ENCODE assay signal across 19 cellular contexts in the genomic region with DNA sequence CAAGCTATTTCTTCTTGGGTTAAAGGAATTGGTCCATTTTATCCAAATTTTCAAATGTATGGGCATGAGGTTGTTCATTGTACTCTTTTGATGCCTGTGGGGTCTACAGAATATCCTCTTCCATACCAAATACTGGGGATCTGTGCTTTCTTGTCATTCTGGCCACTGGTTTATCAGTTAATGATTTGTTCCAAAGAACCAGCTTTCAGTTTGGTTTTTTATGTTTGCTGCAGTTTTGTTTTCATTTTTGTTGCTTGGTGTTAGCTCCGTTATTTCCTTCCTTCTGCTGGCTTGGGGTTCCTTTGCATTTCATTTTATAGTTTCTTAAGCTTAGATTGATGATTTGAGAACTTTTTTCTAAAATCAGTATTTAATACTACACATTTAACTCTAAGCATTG. TPM values are rescaled to one million over a fixed set of nuclear protein-coding genes. Genes with fewer than 3 reads are reported as not detected.
DNase-seq lines count a peak whose midpoint lies in the region; ATAC-seq, FAIRE-seq and TF ChIP-seq lines count a peak whose summit lies in the region.
"Had no signal": no experiment of that assay in that cellular context is flagged by ENCODE, and none has a peak within 500 bp of the region (broad histone marks: within the 10 kb centered on the region; RNA-seq: fewer than 3 reads in every experiment).

No MANE protein-coding gene starts in this region.

- H3K27ac ChIP-seq in GM12878 (ENCODE audit: control insufficient read depth, insufficient read depth) = no peak overlapping the region
- H3K27ac ChIP-seq: Peyer's patch had no signal

- no peak overlapping the region for H2AFZ ChIP-seq in GM12878 (ENCODE audit: control insufficient read depth, low read depth, low read length)

- peaks cover 17% of the 10 kb centered on the region for H3K4me1 Mint-ChIP-seq in stimulated activated naive CD8-positive, alpha-beta T cell treated with anti-CD3 and anti-CD28 coated beads, Interleukin-15, Interleukin-2, amounts not matched to agents 100 ng/mL and 50 ng/mL, for 24 hours (ENCODE audit: low read depth)
- peaks cover 13% of the 10 kb centered on the region for H3K4me1 Mint-ChIP-seq in T-helper 2 cell treated with Interferon-gamma antibody and Interleukin-4, amounts not matched to agents 5 μg/mL and 100 μg/mL, for 36 hours (ENCODE audit: low read depth)

- POLR2A ChIA-PET in GM12878 (lab: Charles Lee) = no interaction called here

- no peaks in the 10 kb centered on the region for H3K79me2 ChIP-seq in GM12878 (ENCODE audit: control insufficient read depth, insufficient read depth, low read length)

- peaks cover 0 to 8% of the 10 kb centered on the region in 2 experiments; a peak in 3 of 4 replicates for H3K36me3 ChIP-seq in GM12878 (ENCODE audit: control insufficient read depth in 2 of 2, insufficient read depth in 2 of 2, low read length in 1 of 2)
- H3K36me3 ChIP-seq: BE2C had no signal

- in situ Hi-C loops in GM12878 (cut with MboI) = no loop called here

- H3K36me3 Mint-ChIP-seq in stimulated activated naive CD8-positive, alpha-beta T cell treated with anti-CD3 and anti-CD28 coated beads, Interleukin-15, Interleukin-2, amounts not matched to agents 100 ng/mL and 50 ng/mL, for 24 hours (ENCODE audit: low read depth) = peaks cover 36% of the 10 kb centered on the region
- peaks cover 42% of the 10 kb centered on the region for H3K36me3 Mint-ChIP-seq in T-helper 2 cell treated with Interferon-gamma antibody and Interleukin-4, amounts not matched to agents 5 μg/mL and 100 μg/mL, for 36 hours (ENCODE audit: low read depth)

- no peak overlapping the region for H3K4me2 ChIP-seq in GM12878 (ENCODE audit: control insufficient read depth, insufficient read depth)

- H3K4me3 ChIP-seq in GM12878 = no peak overlapping the region
- H3K4me3 ChIP-seq: HAP-1, Peyer's patch had no signal

- no peaks in the 10 kb centered on the region; the same call in 2 of the 3 replicates for H3K9me3 ChIP-seq in GM12878 (replicated peaks; ENCODE audit: control insufficient read depth, insufficient read depth, low read length)
- H3K9me3 ChIP-seq: BE2C, HAP-1, Peyer's patch had no signal

- H3K27me3 Mint-ChIP-seq in stimulated activated naive CD8-positive, alpha-beta T cell treated with anti-CD3 and anti-CD28 coated beads, Interleukin-15, Interleukin-2, amounts not matched to agents 100 ng/mL and 50 ng/mL, for 24 hours = no peaks in the 10 kb centered on the region
- no peaks in the 10 kb centered on the region for H3K27me3 Mint-ChIP-seq in T-helper 2 cell treated with Interferon-gamma antibody and Interleukin-4, amounts not matched to agents 5 μg/mL and 100 μg/mL, for 36 hours (ENCODE audit: low read depth)
- H3K27me3 Mint-ChIP-seq: CD8-positive, alpha-beta memory T cell; IgD-negative memory B cell had no signal

- H3K4me3 Mint-ChIP-seq in stimulated activated naive CD8-positive, alpha-beta T cell treated with anti-CD3 and anti-CD28 coated beads, Interleukin-15, Interleukin-2, amounts not matched to agents 100 ng/mL and 50 ng/mL, for 24 hours = no peak overlapping the region
- H3K4me3 Mint-ChIP-seq in T-helper 2 cell treated with Interferon-gamma antibody and Interleukin-4, amounts not matched to agents 5 μg/mL and 100 μg/mL, for 36 hours = peak overlapping the region; percentile 47
- H3K4me3 Mint-ChIP-seq: CD8-positive, alpha-beta memory T cell; IgD-negative memory B cell had no signal

- H3K27me3 ChIP-seq in GM12878 (replicated peaks in 1 of 2; ENCODE audit: control insufficient read depth in 2 of 2, insufficient read depth in 2 of 2, low read length in 1 of 2) = no peaks in the 10 kb centered on the region
- H3K27me3 ChIP-seq: BE2C, Peyer's patch had no signal

- CTCF ChIA-PET in GM12878 (lab: Yijun Ruan, JAX) = interaction anchor here (1.4 kb wide), 1 partner anchor 57 kb away, joined by 3 read pairs; no protein-coding TSS in a partner anchor

- SMC1A ChIA-PET in GM12878 (lab: Charles Lee; ENCODE audit: uncharacterized antibody, unreplicated experiment) = interaction anchor here (0.8 to 1.6 kb wide), 3 partner anchors 39 to 65 kb away, joined by 3 to 4 read pairs (median 3); no protein-coding TSS in a partner anchor

- no peak for TF ChIP-seq EP300 in GM12878 (IDR thresholded peaks at IDR 0.05; ENCODE audit: borderline replicate concordance in 1 of 2, control insufficient read depth in 1 of 2, low read depth in 2 of 2, low read length in 2 of 2)

- RAD21 ChIA-PET in GM12878 (lab: Charles Lee; ENCODE audit: unreplicated experiment) = interaction anchor here (0.9 kb wide), 1 partner anchor 15 kb away, joined by 4 read pairs; no protein-coding TSS in a partner anchor

- 88% methylated on average over 1 of the region's 1 CpG for WGBS in GM12878 (ENCODE audit: insufficient coverage, insufficient replicate concordance, low lambda C conversion rate, missing lambda C conversion rate)

- H3K4me1 ChIP-seq in GM12878 (ENCODE audit: control insufficient read depth, insufficient read depth, low read length) = peaks cover 3% of the 10 kb centered on the region; the same call in 1 of the 2 replicates
- H3K4me1 ChIP-seq: BE2C, HAP-1, Peyer's patch had no signal

- no peaks in the 10 kb centered on the region for H4K20me1 ChIP-seq in GM12878 (ENCODE audit: control insufficient read depth, insufficient read depth)

- no peak for DNase-seq in stimulated activated naive CD8-positive, alpha-beta T cell treated with anti-CD3 and anti-CD28 coated beads, Interleukin-15, Interleukin-2, amounts not matched to agents 100 U/mL and 50 U/mL, for 24 hours
- DNase-seq in T-helper 2 cell treated with Interferon-gamma antibody and Interleukin-4, amounts not matched to agents 5 μg/mL and 100 μg/mL, for 36 hours (ENCODE audit: low spot score) = no peak
- DNase-seq in GM12878 (ENCODE audit: low read depth, low spot score) = no peak
- no peak for DNase-seq in SKM-1 treated with dmso at 0.1 percent for 144 hours (lab: John Stamatoyannopoulos, UW; ENCODE audit: unreplicated experiment)
- DNase-seq: BE2C; CD8-positive, alpha-beta memory T cell; GF-D8; NCI-H1930; NCI-H2171 treated with DMSO at 0.1 percent for 48 hours; NCI-H510A; SHP77 had no signal

- no peak for TF ChIP-seq RAD21 in GM12878 (IDR thresholded peaks at IDR 0.05; ENCODE audit: insufficient read depth, low read depth, low read length)

- ATAC-seq in stimulated activated naive CD8-positive, alpha-beta T cell treated with anti-CD3 and anti-CD28 coated beads, Interleukin-15, Interleukin-2, amounts not matched to agents 100 U/mL and 50 U/mL, for 24 hours = no peak
- ATAC-seq in GM12878 = peak; percentile 36; the same call in 2 of the 3 replicates
- ATAC-seq in HG03442 (IDR thresholded peaks at IDR 0.05; ENCODE audit: unreplicated experiment) = no peak
- no peak for ATAC-seq in GM18858 (IDR thresholded peaks at IDR 0.05; ENCODE audit: unreplicated experiment)

- intact Hi-C loops in GM12878 (cut with micrococcal nuclease; ENCODE audit: unreplicated experiment) = no loop called here

- TF ChIP-seq CTCF in GM12878 (IDR thresholded peaks at IDR 0.05 in 2 of 3, conservative IDR thresholded peaks at IDR 0.05 in 1 of 3; ENCODE audit: control insufficient read depth in 2 of 3, extremely low read depth in 1 of 3, insufficient read depth in 1 of 3, low read depth in 3 of 3, low read length in 3 of 3) = no peak

- peak overlapping the region; percentile 54 for H3K27ac Mint-ChIP-seq in stimulated activated naive CD8-positive, alpha-beta T cell treated with anti-CD3 and anti-CD28 coated beads, Interleukin-15, Interleukin-2, amounts not matched to agents 100 ng/mL and 50 ng/mL, for 24 hours
- peak overlapping the region; percentile 86 for H3K27ac Mint-ChIP-seq in T-helper 2 cell treated with Interferon-gamma antibody and Interleukin-4, amounts not matched to agents 5 μg/mL and 100 μg/mL, for 36 hours
- H3K27ac Mint-ChIP-seq: IgD-negative memory B cell had no signal

- H3K9ac ChIP-seq in GM12878 (ENCODE audit: control insufficient read depth, insufficient read depth, low read length) = no peak overlapping the region

- BruUV-seq in GM12878 (replicated peaks; lab: Mats Ljungman, UMichigan) = no TSS peak

- no peak for FAIRE-seq in GM12878 (lab: Jason Lieb, UNC)

- no peaks in the 10 kb centered on the region for H3K9me3 Mint-ChIP-seq in stimulated activated naive CD8-positive, alpha-beta T cell treated with anti-CD3 and anti-CD28 coated beads, Interleukin-15, Interleukin-2, amounts not matched to agents 100 ng/mL and 50 ng/mL, for 24 hours
- peaks cover 20% of the 10 kb centered on the region for H3K9me3 Mint-ChIP-seq in T-helper 2 cell treated with Interferon-gamma antibody and Interleukin-4, amounts not matched to agents 5 μg/mL and 100 μg/mL, for 36 hours

- TF ChIP-seq POLR2A in GM12878 (IDR thresholded peaks at IDR 0.05; ENCODE audit: low read depth, low read length) = no peak

RNA-seq across cellular contexts. Expression of a gene that starts 45.5 kb away (rescaled TPM):
- 51.8 and 53.7 TPM in 2 replicates for total RNA-seq in GM12878 (2013; cell fraction: nucleolus; rRNA removed)
- 36.7 and 40.2 TPM in 2 replicates for total RNA-seq in GM12878 (2014; rRNA removed)
- 12.3 TPM in 2 replicates for total RNA-seq in GM12878 (2014; rRNA removed; fragmentation: Illumina TruSeq; extraction: Trizol)
- total RNA-seq in GM12878 (2021) = 41.0 and 42.5 TPM in 2 replicates
- 9.6 TPM for polyA plus RNA-seq in GM12878 (2011; ENCODE audit: low read depth)
- 9.4 and 17.3 TPM in 2 replicates for polyA plus RNA-seq in GM12878 (2011; rRNA removed)
- polyA plus RNA-seq in GM12878 (2011; cell fraction: cytosol; rRNA removed) = 36.4 and 51.0 TPM in 2 replicates
- 60.7 and 67.9 TPM in 2 replicates for polyA plus RNA-seq in GM12878 (2011; cell fraction: nucleus; rRNA removed)
- 30.5 and 32.0 TPM in 2 replicates for polyA plus RNA-seq in GM12878 (2012)
- 1.2 and 5.9 TPM in 2 replicates for polyA plus RNA-seq in GM12878 (2014; fragmentation: Illumina TruSeq; extraction: Trizol)
- polyA plus RNA-seq in GM12878 (2014; fragmentation: Nextera tagmentation; extraction: Ambion mirVana) = 1 to 10 TPM in 1 of 2 experiments, under 1 TPM in 1; 0.69 to 2.7 TPM
- 42.5 and 44.3 TPM in 2 replicates for polyA plus RNA-seq in GM12878 (2014; rRNA removed)
- 10 to 100 TPM in 1 of 2 experiments, 1 to 10 TPM in 1; 3.6 to 23.1 TPM for polyA plus RNA-seq in GM12878 (2016; fragmentation: Nextera tagmentation; extraction: Ambion mirVana)
- 16.0 and 36.0 TPM in 2 replicates for polyA minus RNA-seq in GM12878 (2011; rRNA and poly(A)+ RNA removed)
- polyA minus RNA-seq in GM12878 (2011; cell fraction: cytosol; rRNA and poly(A)+ RNA removed) = 8.4 and 17.6 TPM in 2 replicates
- polyA minus RNA-seq in GM12878 (2011; cell fraction: nucleus; rRNA and poly(A)+ RNA removed) = 17.9 and 22.3 TPM in 2 replicates

RNA-seq across cellular contexts. Expression of a gene that starts 58.5 kb away (rescaled TPM):
- 1.6 TPM in 1 of 2 replicates, not detected in the other for total RNA-seq in GM12878 (2013; cell fraction: nucleolus; rRNA removed)
- total RNA-seq in GM12878 (2014; rRNA removed) (10.1 and 12.8 TPM in 2 replicates), GM12878 (2014; rRNA removed; fragmentation: Illumina TruSeq; extraction: Trizol) (6.7 TPM in 2 replicates), GM12878 (2021) (4.9 and 5.7 TPM in 2 replicates)
- polyA plus RNA-seq in GM12878 (2011; ENCODE audit: low read depth) = 16.2 TPM
- polyA plus RNA-seq in GM12878 (2011; rRNA removed) (0.14 TPM in 1 of 2 replicates, not detected in the other), GM12878 (2014; fragmentation: Illumina TruSeq; extraction: Trizol) (7.0 and 7.7 TPM in 2 replicates), GM12878 (2014; fragmentation: Nextera tagmentation; extraction: Ambion mirVana) (1 to 10 TPM in 1 of 2 experiments, under 1 TPM in 1; 0.97 to 2.1 TPM), GM12878 (2014; rRNA removed) (13.4 and 14.0 TPM in 2 replicates), GM12878 (2016; fragmentation: Nextera tagmentation; extraction: Ambion mirVana) (1 to 10 TPM; 6.9 to 9.1 TPM)
- 0.12 and 0.20 TPM in 2 replicates for polyA plus RNA-seq in GM12878 (2011; cell fraction: cytosol; rRNA removed)
- polyA plus RNA-seq in GM12878 (2011; cell fraction: nucleus; rRNA removed) = 0.10 and 0.13 TPM in 2 replicates
- 16.8 and 20.4 TPM in 2 replicates for polyA plus RNA-seq in GM12878 (2012)
- not detected in 2 replicates for polyA minus RNA-seq in GM12878 (2011; rRNA and poly(A)+ RNA removed)
- polyA minus RNA-seq in GM12878 (2011; cell fraction: cytosol; rRNA and poly(A)+ RNA removed) = not detected in 2 replicates
- 0.60 TPM in 1 of 2 replicates, not detected in the other for polyA minus RNA-seq in GM12878 (2011; cell fraction: nucleus; rRNA and poly(A)+ RNA removed)
- total RNA-seq: HT1080, LHCN-M2 had no signal
